ENCODE assay signal across 10 cellular contexts in the genomic region with DNA sequence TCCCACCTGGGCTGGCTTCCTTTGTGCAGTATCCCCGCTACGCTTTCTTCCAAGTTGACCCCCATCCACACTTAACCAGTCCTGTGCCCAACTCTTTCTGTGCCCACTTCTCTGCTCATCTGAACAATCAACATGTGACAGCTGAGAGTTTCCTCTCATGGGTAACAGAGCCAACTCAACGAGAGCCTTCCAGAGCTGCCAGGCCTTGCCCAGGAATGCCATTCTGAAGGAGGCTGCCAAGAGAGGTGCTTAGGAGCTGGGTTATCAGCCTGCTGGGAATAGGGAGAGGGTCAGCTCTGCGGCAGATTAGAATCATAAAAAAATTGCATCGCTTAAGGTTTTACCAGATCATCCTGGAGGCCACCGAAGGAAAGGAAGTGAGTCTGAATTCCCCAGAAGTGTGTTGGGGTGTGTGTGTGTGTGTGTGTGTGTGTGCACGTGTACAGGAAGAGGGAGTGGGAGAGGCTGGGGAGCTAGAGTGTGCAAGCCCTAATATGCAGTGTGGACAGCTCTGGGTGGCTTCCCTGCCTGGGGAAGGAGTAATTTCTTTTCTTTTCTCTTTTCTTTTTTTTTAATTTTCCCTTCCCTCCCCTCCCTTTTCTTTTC.
A peak's percentile ranks its signal among the peaks of the same experiment; 100 is the strongest.
DNase-seq lines count a peak whose midpoint lies in the region; ATAC-seq and TF ChIP-seq lines count a peak whose summit lies in the region.
"Had no signal": no experiment of that assay in that cellular context is flagged by ENCODE, and none has a peak within 500 bp of the region (broad histone marks: within the 10 kb centered on the region; RNA-seq: fewer than 3 reads in every experiment).

No MANE protein-coding gene starts in this region.

- H3K27ac Mint-ChIP-seq in T-helper 1 cell treated with Interleukin-12 subunit alpha and Interleukin-12 subunit beta and Interleukin-4 antibody, amounts not matched to agents 30 μg/mL and 1 μg/mL, for 36 hours = peak overlapping the region; percentile 77
- H3K27ac Mint-ChIP-seq in activated naive CD8-positive, alpha-beta T cell = peak overlapping the region; percentile 5
- H3K27ac Mint-ChIP-seq: T-cell had no signal

- H3K4me3 ChIP-seq in lower lobe of right lung (no peak overlapping the region), subcutaneous abdominal adipose tissue (ENCODE audit: low read depth in 1 of 5, low read length in 5 of 5) (no peak overlapping the region)

- H3K9me3 ChIP-seq in lower lobe of right lung (no peaks in the 10 kb centered on the region), subcutaneous abdominal adipose tissue (ENCODE audit: control insufficient read depth in 5 of 5, low read length in 5 of 5) (no peaks in the 10 kb centered on the region)

- H3K36me3 Mint-ChIP-seq in T-helper 1 cell treated with Interleukin-12 subunit alpha and Interleukin-12 subunit beta and Interleukin-4 antibody, amounts not matched to agents 30 μg/mL and 1 μg/mL, for 36 hours (ENCODE audit: low read depth) = no peaks in the 10 kb centered on the region
- no peaks in the 10 kb centered on the region for H3K36me3 Mint-ChIP-seq in activated naive CD8-positive, alpha-beta T cell
- H3K36me3 Mint-ChIP-seq: T-cell had no signal

- no peak for TF ChIP-seq CTCF in lower lobe of right lung (IDR thresholded peaks at IDR 0.05)

- peaks cover 16% of the 10 kb centered on the region for H3K4me1 Mint-ChIP-seq in T-helper 1 cell treated with Interleukin-12 subunit alpha and Interleukin-12 subunit beta and Interleukin-4 antibody, amounts not matched to agents 30 μg/mL and 1 μg/mL, for 36 hours (ENCODE audit: low read depth)
- H3K4me1 Mint-ChIP-seq in activated naive CD8-positive, alpha-beta T cell (ENCODE audit: low read depth) = peaks cover 4% of the 10 kb centered on the region

- H3K27me3 Mint-ChIP-seq in T-helper 1 cell treated with Interleukin-12 subunit alpha and Interleukin-12 subunit beta and Interleukin-4 antibody, amounts not matched to agents 30 μg/mL and 1 μg/mL, for 36 hours (ENCODE audit: low read depth) = peaks cover 10% of the 10 kb centered on the region
- H3K27me3 Mint-ChIP-seq in activated naive CD8-positive, alpha-beta T cell = no peaks in the 10 kb centered on the region

- H3K27ac ChIP-seq in lower lobe of right lung (no peak overlapping the region), subcutaneous abdominal adipose tissue (ENCODE audit: low read depth, low read length) (peak overlapping the region; percentile 79)

- peak overlapping the region; percentile 58 for H3K4me3 Mint-ChIP-seq in T-helper 1 cell treated with Interleukin-12 subunit alpha and Interleukin-12 subunit beta and Interleukin-4 antibody, amounts not matched to agents 30 μg/mL and 1 μg/mL, for 36 hours
- H3K4me3 Mint-ChIP-seq in activated naive CD8-positive, alpha-beta T cell = no peak overlapping the region
- H3K4me3 Mint-ChIP-seq: T-cell had no signal

- H3K4me1 ChIP-seq in lower lobe of right lung (peaks cover 37% of the 10 kb centered on the region), subcutaneous abdominal adipose tissue (ENCODE audit: control insufficient read depth in 5 of 5, insufficient read depth in 5 of 5, low read length in 5 of 5) (peaks cover 19 to 84% (median 42%) of the 10 kb centered on the region in 5 donors)

- intact Hi-C loops in lower lobe of right lung (cut with DNase I) = no loop called here

- DNase-seq in T-helper 1 cell = no peak
- DNase-seq in lower lobe of right lung = no peak
- DNase-seq in activated effector memory CD4-positive, alpha-beta T cell treated with anti-CD3 and anti-CD28 coated beads, Interleukin-2, amount 50 U/mL, for 16 hours = no peak
- no peak for DNase-seq in T1000 (lab: John Stamatoyannopoulos, UW)
- DNase-seq: MM.1S, T-cell had no signal

- ATAC-seq in lower lobe of right lung (peak; percentile 53 to 55), GM18867 (IDR thresholded peaks at IDR 0.05; ENCODE audit: unreplicated experiment) (no peak)
- ATAC-seq: T-cell had no signal

- peak overlapping the region in 1 of 5 donors; percentile 44 for H3K9ac ChIP-seq in subcutaneous abdominal adipose tissue (ENCODE audit: low read length in 5 of 5)

- no peaks in the 10 kb centered on the region for H3K27me3 ChIP-seq in lower lobe of right lung (ENCODE audit: low read depth)
- H3K27me3 ChIP-seq in subcutaneous abdominal adipose tissue (ENCODE audit: control insufficient read depth in 5 of 5, insufficient read depth in 4 of 5, low read length in 5 of 5) = no peaks in the 10 kb centered on the region

- no peaks in the 10 kb centered on the region for H3K9me3 Mint-ChIP-seq in T-helper 1 cell treated with Interleukin-12 subunit alpha and Interleukin-12 subunit beta and Interleukin-4 antibody, amounts not matched to agents 30 μg/mL and 1 μg/mL, for 36 hours
- H3K9me3 Mint-ChIP-seq in activated naive CD8-positive, alpha-beta T cell (ENCODE audit: low read depth) = no peaks in the 10 kb centered on the region
- H3K9me3 Mint-ChIP-seq: T-cell had no signal

- no peaks in the 10 kb centered on the region for H3K36me3 ChIP-seq in lower lobe of right lung
- H3K36me3 ChIP-seq in subcutaneous abdominal adipose tissue (ENCODE audit: control insufficient read depth in 5 of 5, insufficient read depth in 5 of 5, low read length in 5 of 5) = no peaks in the 10 kb centered on the region
